Comparison of ENCODE assay signal across 21 cellular contexts in the genomic region with DNA sequence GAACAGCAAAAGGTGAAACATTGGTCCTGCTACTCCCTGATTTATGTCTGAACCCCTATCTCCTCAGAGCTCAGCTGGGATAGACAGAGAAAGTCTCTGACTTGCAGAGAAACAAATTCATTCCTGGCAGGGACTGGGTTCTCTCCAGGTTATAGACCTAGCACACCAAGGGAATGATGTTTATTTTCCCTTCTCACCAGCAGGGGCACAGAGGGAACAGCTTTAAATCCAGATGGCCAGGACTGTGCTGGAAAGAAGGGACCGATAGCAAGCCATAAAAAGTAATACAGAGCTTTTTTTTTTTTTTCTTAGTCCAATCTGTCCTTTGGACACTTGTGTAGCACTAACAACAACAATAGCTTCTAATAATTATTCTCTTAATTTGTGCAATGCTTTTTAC.
DNase-seq lines count a peak whose midpoint lies in the region; ATAC-seq, FAIRE-seq and TF ChIP-seq lines count a peak whose summit lies in the region.
"Had no signal": no experiment of that assay in that cellular context is flagged by ENCODE, and none has a peak within 500 bp of the region (broad histone marks: within the 10 kb centered on the region; RNA-seq: fewer than 3 reads in every experiment).

No MANE protein-coding gene starts in this region.

- H3K4me2 ChIP-seq in A549 (no peak overlapping the region), PC-3 (ENCODE audit: low read length) (no peak overlapping the region)

- TF ChIP-seq EP300 in A549 (IDR thresholded peaks at IDR 0.05) = no peak

- H3K36me3 ChIP-seq in H7 (replicated peaks; ENCODE audit: control insufficient read depth, insufficient read depth, low read length) = no peaks in the 10 kb centered on the region
- H3K36me3 ChIP-seq in PC-3 (ENCODE audit: low read depth, low read length) = no peaks in the 10 kb centered on the region
- H3K36me3 ChIP-seq: heart left ventricle, MG63, sigmoid colon had no signal

- intact Hi-C loops in PC-3 (cut with micrococcal nuclease) = no loop called here

- CTCF ChIA-PET in A549 (lab: Yijun Ruan, JAX) (interaction anchor here (0.6 to 4.1 kb wide), 3 partner anchors 12 to 1677 kb away, joined by 3 to 29 read pairs (median 4); no protein-coding TSS in a partner anchor), PC-3 (lab: Charles Lee) (no interaction called here)

- H3K4me1 ChIP-seq in A549 (no peaks in the 10 kb centered on the region), PC-3 (ENCODE audit: insufficient read depth, low read length) (no peaks in the 10 kb centered on the region)
- H3K4me1 ChIP-seq: heart left ventricle, sigmoid colon had no signal

- TF ChIP-seq CTCF in A549 (IDR thresholded peaks at IDR 0.05) (no peak), PC-3 (conservative IDR thresholded peaks at IDR 0.05; ENCODE audit: low read depth, low read length) (no peak; the same call in 1 of the 2 replicates), epithelial cell of proximal tubule (conservative IDR thresholded peaks at IDR 0.05; ENCODE audit: low read depth, low read length) (peak; percentile 32)

- H4K20me1 ChIP-seq in PC-3 (ENCODE audit: low read length) = no peaks in the 10 kb centered on the region

- TF ChIP-seq RAD21 in A549 (conservative IDR thresholded peaks at IDR 0.05 in 1 of 2, IDR thresholded peaks at IDR 0.05 in 1 of 2) = no peak

- no TSS peak for BruUV-seq in PC-3 (replicated peaks; lab: Mats Ljungman, UMichigan)

- H3K27ac ChIP-seq in A549 = no peak overlapping the region
- no peak overlapping the region for H3K27ac ChIP-seq in PC-3 (ENCODE audit: low read length)
- H3K27ac ChIP-seq: heart left ventricle, sigmoid colon had no signal

- no peak overlapping the region for H2AFZ ChIP-seq in PC-3 (ENCODE audit: low read length)

- H3K27me3 ChIP-seq in H7 (ENCODE audit: control insufficient read depth, insufficient read depth, low read length) (no peaks in the 10 kb centered on the region), PC-3 (ENCODE audit: low read length) (no peaks in the 10 kb centered on the region)
- H3K27me3 ChIP-seq: MG63, sigmoid colon had no signal

- ATAC-seq in A549 = peak in 1 of 2 experiments; percentile 73; a peak in 3 of 6 replicates
- ATAC-seq in PC-3 = no peak
- ATAC-seq: heart left ventricle had no signal

- DNase-seq in A549 (ENCODE audit: low read depth in 1 of 2, low spot score in 1 of 2) = peak; percentile 3 to 4
- peak; percentile 30 for DNase-seq in H7
- DNase-seq in PC-3 = peak; percentile 7
- no peak for DNase-seq in epithelial cell of proximal tubule (ENCODE audit: low read depth)
- DNase-seq in NCI-H510A (lab: John Stamatoyannopoulos, UW) = no peak
- DNase-seq in MV-4-11 (lab: John Stamatoyannopoulos, UW) = no peak
- DNase-seq in activated gamma-delta T cell treated with Interleukin-2 at 50 U/mL for 16 hours = no peak
- no peak for DNase-seq in midbrain (lab: John Stamatoyannopoulos, UW)
- DNase-seq: activated CD4-positive, alpha-beta T cell treated with anti-CD3 and anti-CD28 coated beads, Interleukin-2, amount 10 ng/mL, durations not matched to agents 7 days and 5 days; activated naive CD4-positive, alpha-beta T cell treated with anti-CD3 and anti-CD28 coated beads for 36 hours; HCEC 1CT; heart left ventricle; kidney; MG63; NCI-H187 treated with DMSO at 0.1 percent for 48 hours; nucleus accumbens; sigmoid colon; stimulated activated CD4-positive, alpha-beta T cell treated with anti-CD3 and anti-CD28 coated beads, Interleukin-4, amount 100 ng/mL, for 4 hours; T1000 had no signal

- H3K9me3 ChIP-seq in A549 (no peaks in the 10 kb centered on the region), PC-3 (ENCODE audit: low read length) (no peaks in the 10 kb centered on the region)
- H3K9me3 ChIP-seq: MG63 had no signal

- no peak for TF ChIP-seq POLR2A in A549 (IDR thresholded peaks at IDR 0.05; ENCODE audit: low read length)

- H3K9ac ChIP-seq in PC-3 (ENCODE audit: low read length) = no peak overlapping the region

- H3F3A ChIP-seq in PC-3 (ENCODE audit: low read length, unreplicated experiment) = no peaks in the 10 kb centered on the region

- no peaks in the 10 kb centered on the region for H3K9me2 ChIP-seq in PC-3 (replicated peaks; ENCODE audit: low read length)

- FAIRE-seq in A549 (lab: Jason Lieb, UNC) = no peak
- FAIRE-seq: HTR-8/SVneo, kidney had no signal

- H3K4me3 ChIP-seq in A549 = no peak overlapping the region
- H3K4me3 ChIP-seq in H7 (ENCODE audit: insufficient read depth, low read depth, low read length) = no peak overlapping the region
- H3K4me3 ChIP-seq in PC-3 (ENCODE audit: low read length) = no peak overlapping the region
- H3K4me3 ChIP-seq in epithelial cell of proximal tubule (ENCODE audit: low read depth, low read length) = no peak overlapping the region
- H3K4me3 ChIP-seq: dorsolateral prefrontal cortex, heart left ventricle, MG63, sigmoid colon had no signal

- POLR2A ChIA-PET in A549 (lab: Yijun Ruan, JAX) (no interaction called here), PC-3 (lab: Charles Lee; ENCODE audit: unreplicated experiment) (no interaction called here)

- WGBS in A549 (ENCODE audit: missing lambda C conversion rate) = 2% methylated on average over 1 of the region's 1 CpG

- H3K79me2 ChIP-seq in PC-3 (ENCODE audit: low read length) = no peaks in the 10 kb centered on the region

TF ChIP-seq in A549, 52 proteins besides CTCF, POLR2A, EP300 and RAD21:
- TF ChIP-seq ZSCAN20 (CRISPR knock-in tag; IDR thresholded peaks at IDR 0.05) = no peak
- TF ChIP-seq HOXB13 (CRISPR knock-in tag; IDR thresholded peaks at IDR 0.05; ENCODE audit: low read depth) = no peak
- no peak for TF ChIP-seq MYC (IDR thresholded peaks at IDR 0.05; ENCODE audit: borderline replicate concordance, low read length)
- no peak for TF ChIP-seq FOSB (CRISPR knock-in tag; IDR thresholded peaks at IDR 0.05)
- no peak for TF ChIP-seq CBX2 (IDR thresholded peaks at IDR 0.05; ENCODE audit: borderline replicate concordance, low read depth)
- TF ChIP-seq MAFK (IDR thresholded peaks at IDR 0.05; ENCODE audit: partially characterized antibody) = no peak
- TF ChIP-seq JUNB (IDR thresholded peaks at IDR 0.05) = no peak
- TF ChIP-seq TFCP2L1 (CRISPR knock-in tag; IDR thresholded peaks at IDR 0.05) = no peak
- no peak for TF ChIP-seq EHF (CRISPR knock-in tag; IDR thresholded peaks at IDR 0.05)
- no peak for TF ChIP-seq HOXA7 (CRISPR knock-in tag; IDR thresholded peaks at IDR 0.05)
- no peak for TF ChIP-seq JUN (IDR thresholded peaks at IDR 0.05)
- no peak for TF ChIP-seq RFX5 (IDR thresholded peaks at IDR 0.05)
- no peak for TF ChIP-seq BHLHE40 (IDR thresholded peaks at IDR 0.05; ENCODE audit: low read depth, low read length)
- TF ChIP-seq GATA3 (IDR thresholded peaks at IDR 0.05; ENCODE audit: borderline replicate concordance) = no peak
- TF ChIP-seq, protein P1, sequence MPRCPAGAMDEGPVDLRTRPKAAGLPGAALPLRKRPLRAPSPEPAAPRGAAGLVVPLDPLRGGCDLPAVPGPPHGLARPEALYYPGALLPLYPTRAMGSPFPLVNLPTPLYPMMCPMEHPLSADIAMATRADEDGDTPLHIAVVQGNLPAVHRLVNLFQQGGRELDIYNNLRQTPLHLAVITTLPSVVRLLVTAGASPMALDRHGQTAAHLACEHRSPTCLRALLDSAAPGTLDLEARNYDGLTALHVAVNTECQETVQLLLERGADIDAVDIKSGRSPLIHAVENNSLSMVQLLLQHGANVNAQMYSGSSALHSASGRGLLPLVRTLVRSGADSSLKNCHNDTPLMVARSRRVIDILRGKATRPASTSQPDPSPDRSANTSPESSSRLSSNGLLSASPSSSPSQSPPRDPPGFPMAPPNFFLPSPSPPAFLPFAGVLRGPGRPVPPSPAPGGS (IDR thresholded peaks at IDR 0.05) = no peak
- TF ChIP-seq KDM5A (IDR thresholded peaks at IDR 0.05) = no peak
- TF ChIP-seq TP53 (CRISPR knock-in tag; IDR thresholded peaks at IDR 0.05) = no peak
- TF ChIP-seq POLR2AphosphoS2 (conservative IDR thresholded peaks at IDR 0.05; ENCODE audit: low read length) = no peak
- TF ChIP-seq, protein P2, sequence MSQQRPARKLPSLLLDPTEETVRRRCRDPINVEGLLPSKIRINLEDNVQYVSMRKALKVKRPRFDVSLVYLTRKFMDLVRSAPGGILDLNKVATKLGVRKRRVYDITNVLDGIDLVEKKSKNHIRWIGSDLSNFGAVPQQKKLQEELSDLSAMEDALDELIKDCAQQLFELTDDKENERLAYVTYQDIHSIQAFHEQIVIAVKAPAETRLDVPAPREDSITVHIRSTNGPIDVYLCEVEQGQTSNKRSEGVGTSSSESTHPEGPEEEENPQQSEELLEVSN (IDR thresholded peaks at IDR 0.05; ENCODE audit: borderline replicate concordance, low read depth) = no peak
- TF ChIP-seq NPAS2 (CRISPR knock-in tag; IDR thresholded peaks at IDR 0.05; ENCODE audit: borderline replicate concordance) = no peak
TF ChIP-seq in A549: peak in this region for 0.

Comparison
In these comparisons a context has a peak if more than half of its experiments do, and no peak if none do; other contexts are left out.
1. DNase-seq: peak in A549 (2 of 2), H7 (single experiment) and PC-3 (single experiment); none in epithelial cell of proximal tubule (single experiment), NCI-H510A (single experiment), MV-4-11 (single experiment), activated gamma-delta T cell treated with Interleukin-2 at 50 U/mL for 16 hours (single experiment) and midbrain (single experiment).